Comparison of ENCODE assay signal across 1 cellular context in the genomic region with DNA sequence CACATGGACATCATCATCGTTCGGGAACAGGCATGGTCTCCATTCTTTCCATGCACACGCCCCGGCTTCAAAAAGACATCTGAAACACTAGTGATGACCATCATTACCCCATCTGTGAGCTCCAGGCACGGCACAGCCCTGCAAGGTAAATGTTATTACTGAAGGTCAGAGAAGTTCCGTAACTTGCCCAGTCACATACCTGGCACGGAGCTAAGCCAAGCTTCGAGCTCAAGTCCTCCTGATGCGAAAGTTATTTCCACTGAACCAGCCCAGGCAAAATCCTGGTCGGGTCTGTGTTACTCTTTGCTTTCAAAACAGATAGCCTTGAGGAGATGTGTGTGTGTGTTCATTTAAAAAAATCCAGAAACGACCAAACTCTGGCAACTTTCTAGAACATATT.
TF ChIP-seq lines count a peak whose summit lies in the region.

No MANE protein-coding gene starts in this region.

TF ChIP-seq in SK-N-SH, 30 proteins besides CTCF, POLR2A, EP300 and RAD21:
- no peak for TF ChIP-seq PBX3 (IDR thresholded peaks at IDR 0.05)
